Comparison of ENCODE assay signal across 12 cellular contexts in the genomic region with DNA sequence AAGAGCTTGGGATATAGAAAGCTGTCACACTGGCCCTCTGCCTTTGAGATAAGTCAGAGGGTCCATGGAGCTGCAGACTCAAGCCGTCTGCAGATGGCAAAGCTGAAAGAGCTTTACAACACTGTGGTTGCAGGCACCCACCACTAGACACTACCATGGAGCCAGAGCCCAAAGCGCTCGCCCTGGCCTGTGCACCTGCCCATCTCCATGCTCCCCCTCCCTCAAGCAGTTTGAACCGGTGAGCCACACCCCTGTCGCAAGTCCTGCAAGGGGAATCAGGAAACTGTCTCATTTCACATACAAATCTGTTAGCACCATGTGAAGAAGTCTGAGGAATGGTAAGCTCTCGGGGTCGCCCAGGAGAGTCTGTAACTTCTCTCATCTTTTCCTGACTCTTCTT. TPM values are rescaled to one million over a fixed set of nuclear protein-coding genes. Genes with fewer than 3 reads are reported as not detected.
DNase-seq lines count a peak whose midpoint lies in the region; ATAC-seq, FAIRE-seq and TF ChIP-seq lines count a peak whose summit lies in the region.
"Not testable (repeated sequence)": the region's sequence is repeated elsewhere in the genome, so short reads cannot be mapped to it uniquely, and the experiment has no call there.
"Had no signal": no experiment of that assay in that cellular context is flagged by ENCODE, and none has a peak within 500 bp of the region (broad histone marks: within the 10 kb centered on the region; RNA-seq: fewer than 3 reads in every experiment).

No MANE protein-coding gene starts in this region.

- not testable (repeated sequence) for H3K4me3 ChIP-seq in A549, GM23338, PC-9, mucosa of descending colon, upper lobe of right lung

- TF ChIP-seq POLR2A in A549 (IDR thresholded peaks at IDR 0.05; ENCODE audit: low read length): not testable (repeated sequence)

- H3K4me1 ChIP-seq in A549: peaks cover 78% of the 10 kb centered on the region
- H3K4me1 ChIP-seq in GM23338 (ENCODE audit: insufficient read depth); mucosa of descending colon (ENCODE audit: low read depth); upper lobe of right lung: not testable (repeated sequence)
- H3K4me1 ChIP-seq in PC-9 (replicated peaks; ENCODE audit: insufficient read depth): peaks cover 60% of the 10 kb centered on the region

- TF ChIP-seq EP300 in A549 (IDR thresholded peaks at IDR 0.05): not testable (repeated sequence)

- H3K4me2 ChIP-seq in A549 (peak overlapping the region; percentile 45), PC-9 (peak overlapping the region; percentile 73)
- H3K4me2 ChIP-seq in GM23338: not testable (repeated sequence)

- H3K36me3 Mint-ChIP-seq in GM23338 (ENCODE audit: low read depth); activated naive CD4-positive, alpha-beta T cell treated with anti-CD3 and anti-CD28 coated beads, Interleukin-2, amount 10 ng/mL, durations not matched to agents 7 days and 5 days; stimulated activated effector memory CD8-positive, alpha-beta T cell treated with anti-CD3 and anti-CD28 coated beads, Interleukin-12 subunit alpha, Interleukin-12 subunit beta, amount 100 ng/mL, for 72 hours: not testable (repeated sequence)

- TF ChIP-seq CTCF in A549 (IDR thresholded peaks at IDR 0.05); GM23338 (conservative IDR thresholded peaks at IDR 0.05; ENCODE audit: low read depth in 2 of 2); PC-9 (conservative IDR thresholded peaks at IDR 0.05); mucosa of descending colon (IDR thresholded peaks at IDR 0.05); upper lobe of right lung (IDR thresholded peaks at IDR 0.05): not testable (repeated sequence)

- H2AFZ ChIP-seq in GM23338, PC-9: not testable (repeated sequence)

- H3K4me3 Mint-ChIP-seq in GM23338; activated naive CD4-positive, alpha-beta T cell treated with anti-CD3 and anti-CD28 coated beads, Interleukin-2, amount 10 ng/mL, durations not matched to agents 7 days and 5 days; stimulated activated effector memory CD8-positive, alpha-beta T cell treated with anti-CD3 and anti-CD28 coated beads, Interleukin-12 subunit alpha, Interleukin-12 subunit beta, amount 100 ng/mL, for 72 hours: not testable (repeated sequence)

- not testable (repeated sequence) for H3K4me1 Mint-ChIP-seq in GM23338; activated naive CD4-positive, alpha-beta T cell treated with anti-CD3 and anti-CD28 coated beads, Interleukin-2, amount 10 ng/mL, durations not matched to agents 7 days and 5 days; stimulated activated effector memory CD8-positive, alpha-beta T cell treated with anti-CD3 and anti-CD28 coated beads, Interleukin-12 subunit alpha, Interleukin-12 subunit beta, amount 100 ng/mL, for 72 hours

- BruUV-seq in PC-9 (replicated peaks; lab: Mats Ljungman, UMichigan): TSS peak; percentile 78

- intact Hi-C loops in PC-9 (cut with micrococcal nuclease; ENCODE audit: unreplicated experiment): loop anchor here (10.0 kb wide), 2 partner anchors 375 to 425 kb away; no protein-coding TSS in a partner anchor
- intact Hi-C loops in left colon (cut with DNase I, micrococcal nuclease): loop anchor here in 1 of 2 donors (10.0 kb wide), 1 partner anchor 275 kb away; no protein-coding TSS in a partner anchor
- intact Hi-C loops in mucosa of descending colon (cut with DNase I, micrococcal nuclease): loop anchor here in 1 of 2 donors (10.0 kb wide), 1 partner anchor 275 kb away; no protein-coding TSS in a partner anchor
- intact Hi-C loops in upper lobe of right lung (cut with DNase I): not testable (repeated sequence)

- H3K9me3 ChIP-seq in A549; PC-9 (ENCODE audit: insufficient read depth, low read depth); mucosa of descending colon; upper lobe of right lung: not testable (repeated sequence)

- not testable (repeated sequence) for H3K9me3 Mint-ChIP-seq in GM23338; activated naive CD4-positive, alpha-beta T cell treated with anti-CD3 and anti-CD28 coated beads, Interleukin-2, amount 10 ng/mL, durations not matched to agents 7 days and 5 days; stimulated activated effector memory CD8-positive, alpha-beta T cell treated with anti-CD3 and anti-CD28 coated beads, Interleukin-12 subunit alpha, Interleukin-12 subunit beta, amount 100 ng/mL, for 72 hours

- H3K27me3 ChIP-seq in GM23338 (ENCODE audit: insufficient read depth); PC-9 (ENCODE audit: insufficient read depth, low read depth); upper lobe of right lung: not testable (repeated sequence)

- H3K27me3 Mint-ChIP-seq in GM23338 (ENCODE audit: insufficient read depth, low read depth, poor library complexity): not testable (repeated sequence)
- peaks cover 15% of the 10 kb centered on the region for H3K27me3 Mint-ChIP-seq in activated naive CD4-positive, alpha-beta T cell treated with anti-CD3 and anti-CD28 coated beads, Interleukin-2, amount 10 ng/mL, durations not matched to agents 7 days and 5 days

- H3K27ac Mint-ChIP-seq in GM23338; stimulated activated effector memory CD8-positive, alpha-beta T cell treated with anti-CD3 and anti-CD28 coated beads, Interleukin-12 subunit alpha, Interleukin-12 subunit beta, amount 100 ng/mL, for 72 hours: not testable (repeated sequence)
- peak overlapping the region; percentile 37 for H3K27ac Mint-ChIP-seq in activated naive CD4-positive, alpha-beta T cell treated with anti-CD3 and anti-CD28 coated beads, Interleukin-2, amount 10 ng/mL, durations not matched to agents 7 days and 5 days

- not testable (repeated sequence) for FAIRE-seq in A549 (lab: Jason Lieb, UNC)

- CTCF ChIA-PET in A549 (lab: Yijun Ruan, JAX): interaction anchor here (0.9 to 1.0 kb wide), 2 partner anchors 9 to 161 kb away, joined by 3 read pairs; no protein-coding TSS in a partner anchor
- CTCF ChIA-PET in PC-9 (lab: Charles Lee); activated naive CD4-positive, alpha-beta T cell treated with anti-CD3 and anti-CD28 coated beads, Interleukin-2, amount 10 ng/mL, durations not matched to agents 7 days and 5 days (lab: Charles Lee): not testable (repeated sequence)

- WGBS in A549 (ENCODE audit: missing lambda C conversion rate): 66% methylated on average over 6 of the region's 7 CpGs

- POLR2A ChIA-PET in A549 (lab: Yijun Ruan, JAX); PC-9 (lab: Charles Lee; ENCODE audit: unreplicated experiment): not testable (repeated sequence)

- DNase-seq in A549 (ENCODE audit: low read depth in 1 of 2, low spot score in 1 of 2); GM23338 (ENCODE audit: low spot score); PC-9; activated naive CD4-positive, alpha-beta T cell treated with anti-CD3 and anti-CD28 coated beads, Interleukin-2, amount 10 ng/mL, durations not matched to agents 7 days and 5 days; left colon; mucosa of descending colon; stimulated activated effector memory CD8-positive, alpha-beta T cell treated with anti-CD3 and anti-CD28 coated beads, Interleukin-12 subunit alpha, Interleukin-12 subunit beta, amount 100 ng/mL, for 72 hours (ENCODE audit: low spot score in 2 of 2); upper lobe of right lung: not testable (repeated sequence)

- ATAC-seq in A549 (peak in 1 of 2 experiments; percentile 13; a peak in 3 of 6 replicates), GM23338 (peak; percentile 26; the same call in 1 of the 3 replicates), left colon (peak; percentile 51), mucosa of descending colon (peak; percentile 52), upper lobe of right lung (peak; percentile 14)
- ATAC-seq in stimulated activated effector memory CD8-positive, alpha-beta T cell treated with anti-CD3 and anti-CD28 coated beads, Interleukin-12 subunit alpha, Interleukin-12 subunit beta, amount 100 ng/mL, for 72 hours: peak; percentile 37

- H3K36me3 ChIP-seq in GM23338 (ENCODE audit: insufficient read depth); PC-9 (ENCODE audit: low read depth); mucosa of descending colon (ENCODE audit: low read depth); upper lobe of right lung: not testable (repeated sequence)

- H3F3A ChIP-seq in GM23338 (replicated peaks; ENCODE audit: low read depth): not testable (repeated sequence)
- H3F3A ChIP-seq in PC-9 (ENCODE audit: insufficient read depth, low read depth): peaks cover 21% of the 10 kb centered on the region

- H4K20me1 ChIP-seq in GM23338 (replicated peaks; ENCODE audit: insufficient read depth); PC-9 (ENCODE audit: insufficient read depth): not testable (repeated sequence)

- H3K27ac ChIP-seq in A549 (peak overlapping the region; percentile 87 to 92), PC-9 (peak overlapping the region; percentile 100)
- not testable (repeated sequence) for H3K27ac ChIP-seq in GM23338 (ENCODE audit: low read depth); upper lobe of right lung

- H3K9me2 ChIP-seq in GM23338 (ENCODE audit: insufficient read depth); PC-9 (ENCODE audit: insufficient read depth): not testable (repeated sequence)

- not testable (repeated sequence) for TF ChIP-seq RAD21 in A549 (conservative IDR thresholded peaks at IDR 0.05 in 1 of 2, IDR thresholded peaks at IDR 0.05 in 1 of 2)

- H3K79me2 ChIP-seq in GM23338 (replicated peaks; ENCODE audit: insufficient read depth): not testable (repeated sequence)
- peaks cover 52% of the 10 kb centered on the region for H3K79me2 ChIP-seq in PC-9 (ENCODE audit: low read depth)

RNA-seq across cellular contexts. Expression of gene AKR1C2, which starts 6.4 kb away (rescaled TPM):
- polyA plus RNA-seq in A549 (2011; rRNA removed): 6,607 and 6,805 TPM in 2 replicates
- polyA plus RNA-seq in A549 (2012; cell fraction: cytosol; rRNA removed): 2,138 and 2,314 TPM in 2 replicates
- polyA plus RNA-seq in A549 (2012; cell fraction: nucleus; rRNA removed): 1,646 and 2,223 TPM in 2 replicates
- polyA plus RNA-seq in A549 (2017; fragmentation: RNase III; extraction: RNeasy Plus Mini Kit Qiagen cat#74134 plus additional on column Dnase treatment): 5,292 to 5,660 TPM (median 5,410 TPM) in 3 replicates
- polyA minus RNA-seq in A549 (2011; rRNA and poly(A)+ RNA removed): 1,944 and 2,314 TPM in 2 replicates
- total RNA-seq in GM23338 (2014; rRNA removed; shearing (Covaris generic)): 0.35 TPM in 1 of 2 replicates, not detected in the other
- polyA plus RNA-seq in GM23338 (2016; fragmentation: Nextera tagmentation; extraction: Ambion mirVana): 0.83 and 0.86 TPM in 2 replicates
- total RNA-seq in PC-9 (2021): 1,997 and 2,032 TPM in 2 replicates
- total RNA-seq in left colon: 10 to 100 TPM; 18.8 to 65.4 TPM
- 10 to 100 TPM; 19.5 to 39.7 (median 20.0) TPM for total RNA-seq in mucosa of descending colon
- 22.5 TPM for total RNA-seq in upper lobe of right lung
- total RNA-seq: CD4-positive, alpha-beta memory T cell; CD4-positive, CD25-positive, alpha-beta regulatory T cell; CD8-positive, alpha-beta memory T cell had no signal
- polyA plus RNA-seq: CD14-positive monocyte; CD4-positive, alpha-beta memory T cell; CD4-positive, CD25-positive, alpha-beta regulatory T cell; CD8-positive, alpha-beta memory T cell had no signal

RNA-seq across cellular contexts. Expression of gene AKR1C1, which starts 46.8 kb away (rescaled TPM):
- polyA plus RNA-seq in A549 (2011; rRNA removed) (1,148 and 1,445 TPM in 2 replicates), A549 (2017; fragmentation: RNase III; extraction: RNeasy Plus Mini Kit Qiagen cat#74134 plus additional on column Dnase treatment) (642 to 1,056 TPM (median 970 TPM) in 3 replicates), GM23338 (2016; fragmentation: Nextera tagmentation; extraction: Ambion mirVana) (2.5 and 2.6 TPM in 2 replicates)
- 341 and 343 TPM in 2 replicates for polyA plus RNA-seq in A549 (2012; cell fraction: cytosol; rRNA removed)
- polyA plus RNA-seq in A549 (2012; cell fraction: nucleus; rRNA removed): 297 and 392 TPM in 2 replicates
- polyA minus RNA-seq in A549 (2011; rRNA and poly(A)+ RNA removed): 365 and 496 TPM in 2 replicates
- 2.9 and 5.1 TPM in 2 replicates for total RNA-seq in GM23338 (2014; rRNA removed; shearing (Covaris generic))
- total RNA-seq in PC-9 (2021) (1,253 and 1,313 TPM in 2 replicates), left colon (10 to 100 TPM; 12.8 to 88.1 TPM), mucosa of descending colon (10 to 100 TPM; 28.4 to 66.9 (median 38.3) TPM), upper lobe of right lung (42.0 TPM)
- polyA plus RNA-seq: CD8-positive, alpha-beta memory T cell had no signal

Comparison
In these comparisons a context has a peak if more than half of its experiments do, and no peak if none do; other contexts are left out.
1. RNA of gene AKR1C2, which starts 6.4 kb away (total RNA-seq): 1,997 to 2,032 TPM in PC-9; 18.8 to 65.4 TPM in left colon, 22.5 TPM in upper lobe of right lung (single experiment), 19.5 to 39.7 TPM in mucosa of descending colon and 0.35 TPM in GM23338; every median in the first group is over 10 times any median in the second.
2. RNA of gene AKR1C1, which starts 46.8 kb away (total RNA-seq): 1,253 to 1,313 TPM in PC-9; 12.8 to 88.1 TPM in left colon, 42.0 TPM in upper lobe of right lung (single experiment), 28.4 to 66.9 TPM in mucosa of descending colon and 2.9 to 5.1 TPM in GM23338; every median in the first group is over 10 times any median in the second.